31 cellular contexts compared by ENCODE assay signal in the genomic region with DNA sequence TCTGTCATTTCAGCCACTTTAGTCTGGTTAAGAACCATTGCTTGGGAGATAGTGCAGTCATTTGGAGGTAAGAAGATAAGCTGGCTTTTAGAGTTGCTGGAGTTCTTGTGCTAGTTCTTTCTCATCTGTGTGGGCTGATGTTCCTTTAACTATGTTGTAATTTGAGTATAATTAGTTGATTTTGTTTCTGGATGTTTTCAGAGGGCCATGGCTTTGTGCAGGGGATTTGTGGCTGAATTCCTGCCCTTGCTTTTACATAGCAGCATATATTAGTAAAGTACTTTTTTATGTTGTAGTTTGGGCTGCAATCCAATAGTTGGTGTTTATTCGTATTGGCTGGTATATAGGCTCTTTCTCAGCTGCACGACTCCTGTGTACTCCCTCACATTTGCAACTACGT.
DNase-seq lines count a peak whose midpoint lies in the region; ATAC-seq and TF ChIP-seq lines count a peak whose summit lies in the region.
"Had no signal": no experiment of that assay in that cellular context is flagged by ENCODE, and none has a peak within 500 bp of the region (broad histone marks: within the 10 kb centered on the region; RNA-seq: fewer than 3 reads in every experiment).

No MANE protein-coding gene starts in this region.

- no peak for TF ChIP-seq EP300 in esophagus muscularis mucosa (IDR thresholded peaks at IDR 0.05)

- no peak overlapping the region for H3K14ac ChIP-seq in mesenchymal stem cell (ENCODE audit: low read length in 2 of 2)

- H3K27me3 ChIP-seq in adipocyte (replicated peaks; ENCODE audit: control insufficient read depth, insufficient read depth, low read length): no peaks in the 10 kb centered on the region
- no peaks in the 10 kb centered on the region for H3K27me3 ChIP-seq in mesenchymal stem cell (ENCODE audit: control insufficient read depth in 1 of 2, insufficient read depth in 1 of 2, low read length in 2 of 2)
- no peaks in the 10 kb centered on the region for H3K27me3 ChIP-seq in esophagus muscularis mucosa
- H3K27me3 ChIP-seq: BE2C; BLaER1; BLaER1 treated with 17β-estradiol and CSF1 and Interleukin-3, amounts not matched to agents 10 nM and 100 nM had no signal

- intact Hi-C loops in left ventricle myocardium superior (cut with micrococcal nuclease) (no loop called here), esophagus muscularis mucosa (cut with DNase I) (no loop called here)

- WGBS in mesenchymal stem cell: 94% methylated on average over 3 of the region's 3 CpGs
- 79% methylated on average over 3 of the region's 3 CpGs for WGBS in esophagus muscularis mucosa

- no peak overlapping the region for H4K8ac ChIP-seq in mesenchymal stem cell (ENCODE audit: low read length)

- no peak for TF ChIP-seq CTCF in esophagus muscularis mucosa (IDR thresholded peaks at IDR 0.05)

- H2AK5ac ChIP-seq in mesenchymal stem cell (ENCODE audit: low read length, severe bottlenecking): no peak overlapping the region

- no peak overlapping the region for H3K4me3 ChIP-seq in adipocyte (ENCODE audit: low read length)
- H3K4me3 ChIP-seq in mesenchymal stem cell (ENCODE audit: insufficient read depth in 1 of 2, low read depth in 1 of 2, low read length in 2 of 2): no peak overlapping the region
- H3K4me3 ChIP-seq in esophagus muscularis mucosa: no peak overlapping the region
- H3K4me3 ChIP-seq: A549; BLaER1; BLaER1 treated with 17β-estradiol and CSF1 and Interleukin-3, amounts not matched to agents 10 nM and 100 nM had no signal

- no peak overlapping the region for H2BK12ac ChIP-seq in mesenchymal stem cell (ENCODE audit: low read length in 2 of 2)

- DNase-seq in adipocyte (ENCODE audit: low read depth) (peak; percentile 55), amniotic epithelial cell (ENCODE audit: low read depth) (peak; percentile 64), iris pigment epithelial cell (ENCODE audit: low read depth) (peak; percentile 59), mesenchymal stem cell (no peak), left ventricle myocardium superior (no peak), esophagus muscularis mucosa (ENCODE audit: extremely low spot score) (no peak), SHP77 (lab: John Stamatoyannopoulos, UW) (no peak), AML-193 (lab: John Stamatoyannopoulos, UW) (no peak)
- DNase-seq: 8988T; ACHN; BE2C; C1 segment of cervical spinal cord; Caco-2; Calu3; CD4-positive, alpha-beta memory T cell; CD4-positive, alpha-beta T cell; CD4-positive, CD25-positive, alpha-beta regulatory T cell; COR-L47; DMS 273 treated with DMSO at 0.1 percent for 48 hours; DMS153; DMS53; DMS79; DMS79 treated with DMSO at 0.1 percent for 48 hours; DND-41; EL had no signal

- peak overlapping the region; percentile 13 for H2BK15ac ChIP-seq in mesenchymal stem cell (ENCODE audit: low read depth, poor library complexity, severe bottlenecking)

- no peak for ATAC-seq in left ventricle myocardium superior
- ATAC-seq: A549; CD8-positive, alpha-beta T cell had no signal

- H2AFZ ChIP-seq in mesenchymal stem cell (ENCODE audit: low read depth, low read length): no peak overlapping the region

- H3K23ac ChIP-seq in mesenchymal stem cell (ENCODE audit: low read length in 2 of 2): no peak overlapping the region

- no peak overlapping the region for H2BK5ac ChIP-seq in mesenchymal stem cell (ENCODE audit: low read depth, low read length, poor library complexity, severe bottlenecking)

- no peak overlapping the region for H3K4ac ChIP-seq in mesenchymal stem cell (ENCODE audit: low read depth in 1 of 2, low read length in 2 of 2)

- H3K4me1 ChIP-seq in adipocyte (ENCODE audit: control insufficient read depth, insufficient read depth, low read length): no peaks in the 10 kb centered on the region
- H3K4me1 ChIP-seq in mesenchymal stem cell (ENCODE audit: control insufficient read depth, insufficient read depth, low read depth, low read length): no peaks in the 10 kb centered on the region
- H3K4me1 ChIP-seq in esophagus muscularis mucosa: no peaks in the 10 kb centered on the region
- H3K4me1 ChIP-seq: A549; BE2C; BLaER1; BLaER1 treated with 17β-estradiol and CSF1 and Interleukin-3, amounts not matched to agents 10 nM and 100 nM; Caco-2 had no signal

- H3K36me3 ChIP-seq in adipocyte (ENCODE audit: control insufficient read depth, insufficient read depth, low read length, severe bottlenecking) (no peaks in the 10 kb centered on the region), mesenchymal stem cell (ENCODE audit: control insufficient read depth in 1 of 2, insufficient read depth in 2 of 2, low read depth in 1 of 2, low read length in 2 of 2) (no peaks in the 10 kb centered on the region), esophagus muscularis mucosa (no peaks in the 10 kb centered on the region)
- H3K36me3 ChIP-seq: BE2C; BLaER1; BLaER1 treated with 17β-estradiol and CSF1 and Interleukin-3, amounts not matched to agents 10 nM and 100 nM had no signal

- H3K79me1 ChIP-seq in mesenchymal stem cell (replicated peaks; ENCODE audit: low read length, poor library complexity, severe bottlenecking): no peaks in the 10 kb centered on the region

- H3K27ac ChIP-seq in mesenchymal stem cell (ENCODE audit: low read length, poor library complexity, severe bottlenecking) (no peak overlapping the region), esophagus muscularis mucosa (replicated peaks in 1 of 4) (no peak overlapping the region)
- H3K27ac ChIP-seq: 22Rv1; A549; BLaER1; BLaER1 treated with 17β-estradiol and CSF1 and Interleukin-3, amounts not matched to agents 10 nM and 100 nM; C4-2B had no signal

- H2BK120ac ChIP-seq in mesenchymal stem cell (ENCODE audit: low read depth, low read length): no peak overlapping the region

- H3K9ac ChIP-seq in adipocyte (ENCODE audit: low read length) (no peak overlapping the region), mesenchymal stem cell (ENCODE audit: low read length) (no peak overlapping the region)
- H3K9ac ChIP-seq: BLaER1; BLaER1 treated with 17β-estradiol and CSF1 and Interleukin-3, amounts not matched to agents 10 nM and 100 nM had no signal

- H4K91ac ChIP-seq in mesenchymal stem cell (ENCODE audit: low read length): no peak overlapping the region

- H3K9me3 ChIP-seq in adipocyte (ENCODE audit: control insufficient read depth, low read length) (peaks cover 12% of the 10 kb centered on the region), mesenchymal stem cell (ENCODE audit: control insufficient read depth, low read length) (peaks cover 3% of the 10 kb centered on the region), esophagus muscularis mucosa (no peaks in the 10 kb centered on the region)
- H3K9me3 ChIP-seq: A549, BE2C, Caco-2 had no signal

- no peak overlapping the region for H3K4me2 ChIP-seq in mesenchymal stem cell (ENCODE audit: low read length, poor library complexity, severe bottlenecking)
- H3K4me2 ChIP-seq: A549; BLaER1; BLaER1 treated with 17β-estradiol and CSF1 and Interleukin-3, amounts not matched to agents 10 nM and 100 nM had no signal

- H3K18ac ChIP-seq in mesenchymal stem cell (ENCODE audit: low read depth in 1 of 2, low read length in 2 of 2): no peak overlapping the region

- TF ChIP-seq POLR2A in esophagus muscularis mucosa (IDR thresholded peaks at IDR 0.05; ENCODE audit: low read depth): no peak

Comparison
In these comparisons a context has a peak if more than half of its experiments do, and no peak if none do; other contexts are left out.
1. DNase-seq: peak in adipocyte (single experiment), amniotic epithelial cell (single experiment) and iris pigment epithelial cell (single experiment); none in mesenchymal stem cell (single experiment), left ventricle myocardium superior (single experiment), esophagus muscularis mucosa (single experiment), SHP77 (0 of 2) and AML-193 (0 of 2).